ENCODE assay signal across 8 cellular contexts in genomic region chr17:64262422-64263260, GRCh38. TPM values are rescaled to one million over a fixed set of nuclear protein-coding genes. Genes with fewer than 3 reads are reported as not detected.
DNase-seq lines count a peak whose midpoint lies in the region; ATAC-seq and TF ChIP-seq lines count a peak whose summit lies in the region.

A gene with protein sequence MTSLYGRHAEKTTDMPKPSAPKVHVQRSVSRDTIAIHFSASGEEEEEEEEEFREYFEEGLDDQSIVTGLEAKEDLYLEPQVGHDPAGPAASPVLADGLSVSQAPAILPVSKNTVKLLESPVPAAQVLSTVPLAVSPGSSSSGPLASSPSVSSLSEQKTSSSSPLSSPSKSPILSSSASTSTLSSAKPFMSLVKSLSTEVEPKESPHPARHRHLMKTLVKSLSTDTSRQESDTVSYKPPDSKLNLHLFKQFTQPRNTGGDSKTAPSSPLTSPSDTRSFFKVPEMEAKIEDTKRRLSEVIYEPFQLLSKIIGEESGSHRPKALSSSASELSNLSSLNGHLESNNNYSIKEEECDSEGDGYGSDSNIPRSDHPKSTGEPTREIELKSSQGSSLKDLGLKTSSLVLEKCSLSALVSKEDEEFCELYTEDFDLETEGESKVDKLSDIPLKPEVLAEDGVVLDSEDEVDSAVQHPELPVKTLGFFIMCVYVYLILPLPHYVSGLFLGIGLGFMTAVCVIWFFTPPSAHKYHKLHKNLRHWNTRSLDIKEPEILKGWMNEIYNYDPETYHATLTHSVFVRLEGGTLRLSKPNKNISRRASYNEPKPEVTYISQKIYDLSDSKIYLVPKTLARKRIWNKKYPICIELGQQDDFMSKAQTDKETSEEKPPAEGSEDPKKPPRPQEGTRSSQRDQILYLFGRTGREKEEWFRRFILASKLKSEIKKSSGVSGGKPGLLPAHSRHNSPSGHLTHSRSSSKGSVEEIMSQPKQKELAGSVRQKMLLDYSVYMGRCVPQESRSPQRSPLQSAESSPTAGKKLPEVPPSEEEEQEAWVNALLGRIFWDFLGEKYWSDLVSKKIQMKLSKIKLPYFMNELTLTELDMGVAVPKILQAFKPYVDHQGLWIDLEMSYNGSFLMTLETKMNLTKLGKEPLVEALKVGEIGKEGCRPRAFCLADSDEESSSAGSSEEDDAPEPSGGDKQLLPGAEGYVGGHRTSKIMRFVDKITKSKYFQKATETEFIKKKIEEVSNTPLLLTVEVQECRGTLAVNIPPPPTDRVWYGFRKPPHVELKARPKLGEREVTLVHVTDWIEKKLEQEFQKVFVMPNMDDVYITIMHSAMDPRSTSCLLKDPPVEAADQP (minus strand): TSS chr17:64263260. CDS start chr17:64214217, 49,043 bp downstream.

- peak within 1 kb of the TSS; percentile 83 for H3K4me3 ChIP-seq in epithelial cell of proximal tubule (ENCODE audit: low read depth, low read length)
- H3K4me3 ChIP-seq in naive thymus-derived CD4-positive, alpha-beta T cell (ENCODE audit: low read length), result peak within 1 kb of the TSS; percentile 99

- peaks cover 0 to 11% (median 5%) of the 10 kb centered on the region in 5 donors for H3K27me3 Mint-ChIP-seq in naive thymus-derived CD4-positive, alpha-beta T cell

- H3K36me3 ChIP-seq in naive thymus-derived CD4-positive, alpha-beta T cell (ENCODE audit: control insufficient read depth in 2 of 3, insufficient read depth in 3 of 3, low read length in 3 of 3), result peaks cover 0 to 5% (median 0%) of the 10 kb centered on the region in 3 experiments

- no peaks in the 10 kb centered on the region for H3K9me3 Mint-ChIP-seq in naive thymus-derived CD4-positive, alpha-beta T cell

- CTCF ChIA-PET in naive thymus-derived CD4-positive, alpha-beta T cell (lab: Charles Lee), result interaction anchor here (0.7 to 0.9 kb wide), 3 partner anchors 10 to 147 kb away, joined by 3 to 5 read pairs (median 3); no protein-coding TSS in a partner anchor

- no peaks in the 10 kb centered on the region for H3K9me3 ChIP-seq in naive thymus-derived CD4-positive, alpha-beta T cell (ENCODE audit: control insufficient read depth in 2 of 3, low read length in 3 of 3)

- peak within 1 kb of the TSS; percentile 90 for H3K27ac ChIP-seq in naive thymus-derived CD4-positive, alpha-beta T cell (ENCODE audit: low read depth, low read length)

- POLR2A ChIA-PET in naive thymus-derived CD4-positive, alpha-beta T cell (lab: Charles Lee), result interaction anchor here (0.9 to 4.7 kb wide), 7 partner anchors 17 to 243 kb away, joined by 3 to 68 read pairs (median 5); partner anchors contain the start of genes ICAM2 and POLG2

- TF ChIP-seq CTCF in epithelial cell of proximal tubule (conservative IDR thresholded peaks at IDR 0.05; ENCODE audit: low read depth, low read length), result no peak

- H3K4me1 Mint-ChIP-seq in naive thymus-derived CD4-positive, alpha-beta T cell, result peaks cover 22 to 50% (median 42%) of the 10 kb centered on the region in 7 donors

- peaks cover 18% of the 10 kb centered on the region in 2 donors for H3K4me1 ChIP-seq in naive thymus-derived CD4-positive, alpha-beta T cell (ENCODE audit: control insufficient read depth in 2 of 2, insufficient read depth in 2 of 2, low read length in 2 of 2)

- peak; percentile 41 for ATAC-seq in HG02759 (IDR thresholded peaks at IDR 0.05; ENCODE audit: unreplicated experiment)
- ATAC-seq in naive thymus-derived CD4-positive, alpha-beta T cell, result peak; percentile 56

- DNase-seq in NCI-H1092 treated with DMSO at 0.1 percent for 48 hours (lab: John Stamatoyannopoulos, UW) (peak; percentile 19), NCI-H1092 (lab: John Stamatoyannopoulos, UW) (no peak), NCI-H748 (lab: John Stamatoyannopoulos, UW; ENCODE audit: unreplicated experiment) (peak; percentile 66), activated T-cell treated with anti-CD3 and anti-CD28 coated beads for 4 hours (peak; percentile 50), epithelial cell of proximal tubule (ENCODE audit: low read depth) (no peak)
- peak; percentile 44 to 82 (median 74) for DNase-seq in naive thymus-derived CD4-positive, alpha-beta T cell
- DNase-seq in stimulated activated naive CD4-positive, alpha-beta T cell (lab: John Stamatoyannopoulos, UW), result peak; percentile 60 to 78 (median 69)

- H3K36me3 Mint-ChIP-seq in naive thymus-derived CD4-positive, alpha-beta T cell, result peaks cover 0 to 2% (median 0%) of the 10 kb centered on the region in 5 donors

- H3K27me3 ChIP-seq in naive thymus-derived CD4-positive, alpha-beta T cell (ENCODE audit: control insufficient read depth in 2 of 2, insufficient read depth in 2 of 2, low read length in 2 of 2), result no peaks in the 10 kb centered on the region

- H3K27ac Mint-ChIP-seq in naive thymus-derived CD4-positive, alpha-beta T cell, result peak within 1 kb of the TSS; percentile 87 to 98 (median 93)

- intact Hi-C loops in naive thymus-derived CD4-positive, alpha-beta T cell (cut with micrococcal nuclease), result loop anchor here (1.0 to 5.0 kb wide), 15 partner anchors 9 to 710 kb away; partner anchors contain the start of genes ICAM2 (in 2 of the 2), POLG2 (in 2 of the 2), CCDC47 (in 1 of the 2) and CEP95 (in 1 of the 2)

- peak within 1 kb of the TSS; percentile 87 to 98 (median 94) for H3K4me3 Mint-ChIP-seq in naive thymus-derived CD4-positive, alpha-beta T cell

RNA-seq across cellular contexts. Expression of the gene that starts here (rescaled TPM):
- total RNA-seq in epithelial cell of proximal tubule, result 11.0 and 11.6 TPM in 2 replicates
- total RNA-seq in naive thymus-derived CD4-positive, alpha-beta T cell, result 10 to 100 TPM; 14.1 to 24.2 (median 14.4) TPM
- polyA plus RNA-seq in naive thymus-derived CD4-positive, alpha-beta T cell, result 10 to 100 TPM in 1 of 2 donors, 1 to 10 TPM in 1; 7.9 to 14.8 TPM

Comparison
In these comparisons a context has a peak if more than half of its experiments do, and no peak if none do; other contexts are left out.
1. DNase-seq: peak in NCI-H1092 treated with DMSO at 0.1 percent for 48 hours (single experiment), NCI-H748 (single experiment), activated T-cell treated with anti-CD3 and anti-CD28 coated beads for 4 hours (single experiment), naive thymus-derived CD4-positive, alpha-beta T cell (9 of 9) and stimulated activated naive CD4-positive, alpha-beta T cell (6 of 6); none in NCI-H1092 (single experiment) and epithelial cell of proximal tubule (single experiment).